17 cellular contexts compared by ENCODE assay signal in the genomic region with DNA sequence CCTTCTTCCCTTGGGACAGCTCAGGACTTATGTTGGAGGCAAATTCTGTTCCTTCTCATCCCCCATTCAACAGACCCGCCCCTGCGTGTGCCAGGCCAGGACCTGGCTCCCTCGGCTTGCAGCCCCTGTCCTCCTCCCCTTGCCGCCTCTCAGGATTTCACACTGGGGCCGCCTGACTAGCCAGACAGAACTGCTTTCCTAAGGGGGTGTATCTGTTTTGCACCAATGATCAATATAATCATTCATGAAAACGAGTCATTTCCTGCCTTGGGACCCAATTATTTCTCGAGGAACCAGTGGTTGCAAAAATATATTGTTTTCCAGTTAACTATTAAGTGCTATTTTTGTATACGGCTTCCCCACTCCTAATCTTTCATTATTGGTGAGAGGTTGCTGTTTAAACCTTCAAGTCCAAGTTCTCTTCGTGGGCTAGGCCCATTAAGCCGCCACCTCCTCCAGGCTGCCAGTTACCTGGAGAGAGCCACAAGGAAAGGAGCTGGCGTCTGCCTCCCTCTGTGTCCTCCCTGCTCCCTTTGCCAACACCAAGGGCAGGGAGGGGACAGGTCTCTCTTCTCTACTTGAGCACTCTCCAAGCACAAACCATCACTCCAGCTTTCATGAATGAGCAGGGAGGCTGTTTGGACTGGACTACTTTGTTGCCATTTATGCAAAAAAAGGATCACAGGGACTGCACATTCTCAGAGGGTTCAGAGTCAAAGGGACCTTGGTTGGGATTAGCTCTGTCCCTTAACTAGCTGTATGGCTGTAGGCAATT. TPM values are rescaled to one million over a fixed set of nuclear protein-coding genes. Genes with fewer than 3 reads are reported as not detected.
DNase-seq lines count a peak whose midpoint lies in the region; ATAC-seq and TF ChIP-seq lines count a peak whose summit lies in the region.
"Had no signal": no experiment of that assay in that cellular context is flagged by ENCODE, and none has a peak within 500 bp of the region (broad histone marks: within the 10 kb centered on the region; RNA-seq: fewer than 3 reads in every experiment).

No MANE protein-coding gene starts in this region.

- intact Hi-C loops in right cardiac atrium (cut with DNase I) (loop anchor here in 1 of 4 donors (10.0 kb wide), 1 partner anchor 52 kb away; no protein-coding TSS in a partner anchor), left ventricle myocardium superior (cut with micrococcal nuclease) (no loop called here), stomach (cut with DNase I; ENCODE audit: low total_unique reads) (no loop called here)

- H3K4me1 ChIP-seq in right cardiac atrium (ENCODE audit: control insufficient read depth, insufficient read depth, low read length) (peaks cover 12% of the 10 kb centered on the region), RWPE2 (ENCODE audit: insufficient read depth, poor library complexity, severe bottlenecking) (peaks cover 52% of the 10 kb centered on the region), stomach (peaks cover 11 to 74% (median 48%) of the 10 kb centered on the region in 4 donors)

- TF ChIP-seq POLR2A in stomach (IDR thresholded peaks at IDR 0.05) = no peak

- no peaks in the 10 kb centered on the region for H3K27me3 Mint-ChIP-seq in naive thymus-derived CD8-positive, alpha-beta T cell
- H3K27me3 Mint-ChIP-seq: B cell had no signal

- TF ChIP-seq EP300 in stomach (IDR thresholded peaks at IDR 0.05) = no peak

- no peak overlapping the region for H3K4me3 Mint-ChIP-seq in naive thymus-derived CD8-positive, alpha-beta T cell
- H3K4me3 Mint-ChIP-seq: B cell, immature natural killer cell had no signal

- peaks cover 14 to 55% (median 29%) of the 10 kb centered on the region in 4 donors for H3K4me1 Mint-ChIP-seq in naive thymus-derived CD8-positive, alpha-beta T cell

- H3K27me3 ChIP-seq in right cardiac atrium (ENCODE audit: control insufficient read depth, insufficient read depth) = no peaks in the 10 kb centered on the region
- no peaks in the 10 kb centered on the region for H3K27me3 ChIP-seq in RWPE2 (ENCODE audit: insufficient read depth, poor library complexity, severe bottlenecking)
- no peaks in the 10 kb centered on the region for H3K27me3 ChIP-seq in stomach
- H3K27me3 ChIP-seq: brain microvascular endothelial cell, gastrocnemius medialis, pancreas had no signal

- ATAC-seq in right cardiac atrium (no peak), left ventricle myocardium superior (no peak), RWPE2 (ENCODE audit: low read depth) (no peak)
- ATAC-seq in naive thymus-derived CD8-positive, alpha-beta T cell = no peak
- ATAC-seq: gastrocnemius medialis, PC-3 had no signal

- H3K4me3 ChIP-seq in right cardiac atrium (ENCODE audit: low read length) (no peak overlapping the region), RWPE2 (ENCODE audit: severe bottlenecking) (no peak overlapping the region), stomach (no peak overlapping the region)
- H3K4me3 ChIP-seq: gastrocnemius medialis, GM23248, pancreas had no signal

- H3K27ac ChIP-seq in right cardiac atrium (ENCODE audit: low read length) (peak overlapping the region; percentile 30), RWPE2 (ENCODE audit: poor library complexity, severe bottlenecking) (peak overlapping the region; percentile 97), stomach (no peak overlapping the region)
- H3K27ac ChIP-seq: brain microvascular endothelial cell, gastrocnemius medialis, GM23248, pancreas had no signal

- H3K36me3 ChIP-seq in RWPE2 (ENCODE audit: low read depth) (peaks cover 32% of the 10 kb centered on the region), stomach (no peaks in the 10 kb centered on the region)
- H3K36me3 ChIP-seq: brain microvascular endothelial cell, gastrocnemius medialis, pancreas had no signal

- peak overlapping the region in 5 of 10 donors; percentile 37 to 67 (median 56) for H3K27ac Mint-ChIP-seq in naive thymus-derived CD8-positive, alpha-beta T cell
- H3K27ac Mint-ChIP-seq: B cell had no signal

- no peaks in the 10 kb centered on the region for H3K9me3 ChIP-seq in right cardiac atrium (ENCODE audit: control insufficient read depth, low read length)
- no peaks in the 10 kb centered on the region for H3K9me3 ChIP-seq in RWPE2 (ENCODE audit: severe bottlenecking)
- H3K9me3 ChIP-seq in stomach = no peaks in the 10 kb centered on the region
- H3K9me3 ChIP-seq: gastrocnemius medialis, pancreas had no signal

- DNase-seq in right cardiac atrium (no peak), left ventricle myocardium superior (no peak), RWPE2 (ENCODE audit: low spot score) (no peak), iPS-NIHi11 (ENCODE audit: low spot score) (peak; percentile 4), GM03348 (ENCODE audit: low spot score) (no peak), stomach (no peak)
- no peak for DNase-seq in naive thymus-derived CD8-positive, alpha-beta T cell
- no peak for DNase-seq in activated effector memory CD4-positive, alpha-beta T cell treated with Interleukin-2 at 50 U/mL for 16 hours
- DNase-seq: brain microvascular endothelial cell; effector CD8-positive, alpha-beta T cell; gastrocnemius medialis; immature natural killer cell; PC-3 had no signal

- peaks cover 0 to 5% (median 0%) of the 10 kb centered on the region in 3 donors for H3K36me3 Mint-ChIP-seq in naive thymus-derived CD8-positive, alpha-beta T cell
- H3K36me3 Mint-ChIP-seq: immature natural killer cell had no signal

- TF ChIP-seq CTCF in RWPE2 (IDR thresholded peaks at IDR 0.05; ENCODE audit: poor library complexity, severe bottlenecking) = no peak
- TF ChIP-seq CTCF in stomach (IDR thresholded peaks at IDR 0.05) = no peak

- 76% methylated on average over 11 of the region's 11 CpGs for whole genome bisulfite sequencing in right cardiac atrium
- 78 to 84% (median 82%) methylated on average over 11 of the region's 11 CpGs for WGBS in stomach, 5 donors

- POLR2A ChIA-PET in naive thymus-derived CD8-positive, alpha-beta T cell (lab: Charles Lee) = no interaction called here

- H3K9me3 Mint-ChIP-seq in naive thymus-derived CD8-positive, alpha-beta T cell = no peaks in the 10 kb centered on the region
- H3K9me3 Mint-ChIP-seq: activated T-helper 2 cell treated with anti-CD3 and anti-CD28 coated beads, Interferon-gamma antibody, Interleukin-2, Interleukin-4, amounts not matched to agents 10 μg/mL and 5 μg/mL and 100 μg/mL, durations not matched to agents 14 hours and 24 hours and 36 hours; immature natural killer cell had no signal

RNA-seq across cellular contexts. Expression of a gene that starts 8.9 kb away (rescaled TPM):
- 10 to 100 TPM; 36.3 to 40.2 (median 37.2) TPM for total RNA-seq in right cardiac atrium
- 23.6 TPM for polyA plus RNA-seq in right cardiac atrium
- total RNA-seq in left ventricle myocardium superior = 25.6 TPM
- 10 to 100 TPM; 36.1 to 37.9 TPM for total RNA-seq in naive thymus-derived CD8-positive, alpha-beta T cell
- polyA plus RNA-seq in naive thymus-derived CD8-positive, alpha-beta T cell = 10 to 100 TPM; 13.1 to 16.1 (median 16.0) TPM
- total RNA-seq in stomach = 10 to 100 TPM in 3 of 5 donors, 1 to 10 TPM in 2; 2.3 to 22.9 (median 14.9) TPM
- polyA plus RNA-seq in stomach = 10 to 100 TPM in 2 of 3 donors, 1 to 10 TPM in 1; 9.5 to 17.2 (median 11.5) TPM

RNA-seq across cellular contexts. Expression of a gene that starts 18.6 kb away (rescaled TPM):
- total RNA-seq in right cardiac atrium (100 to 1,000 TPM in 1 of 4 donors, 10 to 100 TPM in 3; 66.3 to 105 (median 72.2) TPM), left ventricle myocardium superior (114 TPM), stomach (100 to 1,000 TPM in 2 of 5 donors, 10 to 100 TPM in 3; 30.1 to 229 (median 74.0) TPM)
- polyA plus RNA-seq in right cardiac atrium (33.4 TPM), stomach (100 to 1,000 TPM in 1 of 3 donors, 10 to 100 TPM in 2; 23.3 to 230 (median 49.7) TPM)
- total RNA-seq in naive thymus-derived CD8-positive, alpha-beta T cell = 100 to 1,000 TPM; 130 to 139 TPM
- 10 to 100 TPM; 55.2 to 70.8 (median 65.0) TPM for polyA plus RNA-seq in naive thymus-derived CD8-positive, alpha-beta T cell

Comparison
In these comparisons a context has a peak if more than half of its experiments do, and no peak if none do; other contexts are left out.
1. H3K27ac ChIP-seq: peak in right cardiac atrium (single experiment) and RWPE2 (single experiment); none in stomach (0 of 5).